In genomic region chr10:101011517-101012423, GRCh38 we compare ENCODE assay signal across 6 cellular contexts. TPM values are rescaled to one million over a fixed set of nuclear protein-coding genes. Genes with fewer than 3 reads are reported as not detected.
DNase-seq lines count a peak whose midpoint lies in the region; TF ChIP-seq lines count a peak whose summit lies in the region.
"Had no signal": no experiment of that assay in that cellular context is flagged by ENCODE, and none has a peak within 500 bp of the region (broad histone marks: within the 10 kb centered on the region; RNA-seq: fewer than 3 reads in every experiment).

No MANE protein-coding gene starts in this region.

- WGBS in H9 (ENCODE audit: extremely low coverage, insufficient read length, low lambda C conversion rate), result no CpG with 5 or more reads among the region's 22 CpGs

- no peak overlapping the region for H3T11ph ChIP-seq in H9 (ENCODE audit: low read length)

- no peaks in the 10 kb centered on the region for H3K79me1 ChIP-seq in H9 (ENCODE audit: insufficient read depth, low read depth, low read length, poor library complexity, severe bottlenecking)

- no peaks in the 10 kb centered on the region for H4K20me1 ChIP-seq in H9 (ENCODE audit: control insufficient read depth, insufficient read depth, insufficient read length)

- H3K9me3 Mint-ChIP-seq in H9, result no peaks in the 10 kb centered on the region; a peak in 1 of 5 replicates

- no peak overlapping the region for H2AFZ ChIP-seq in H9 (ENCODE audit: low read length)

- H2BK20ac ChIP-seq in H9 (ENCODE audit: low read depth, low read length, poor library complexity, severe bottlenecking), result no peak overlapping the region

- no peak overlapping the region for H3K4me3 ChIP-seq in fibroblast of the aortic adventitia (ENCODE audit: low read depth, low read length)
- H3K4me3 ChIP-seq: mucosa of descending colon had no signal

- no peak overlapping the region for H3K4me2 ChIP-seq in H9 (ENCODE audit: insufficient read depth, insufficient read length, low read length)

- H2BK12ac ChIP-seq in H9 (ENCODE audit: insufficient read length, low read depth, low read length), result no peak overlapping the region

- no peak overlapping the region for H3K56ac ChIP-seq in H9 (ENCODE audit: insufficient read length, low read depth, low read length)

- H3K27ac ChIP-seq in H9 (ENCODE audit: insufficient read length, low read depth, low read length), result no peak overlapping the region

- H3K23ac ChIP-seq in H9 (ENCODE audit: insufficient read length, low read depth, low read length), result no peak overlapping the region

- H3K4me1 Mint-ChIP-seq in H9, result peaks cover 24 to 41% of the 10 kb centered on the region in 2 experiments

- no peaks in the 10 kb centered on the region for H3K9me3 ChIP-seq in H9 (ENCODE audit: control insufficient read depth, low read depth, low read length)
- H3K9me3 ChIP-seq: mucosa of descending colon had no signal

- peak; percentile 67 for DNase-seq in H9
- DNase-seq in fibroblast of the aortic adventitia (ENCODE audit: low read depth), result peak; percentile 23
- DNase-seq in kidney tubule cell (ENCODE audit: low spot score), result no peak
- no peak for DNase-seq in effector CD8-positive, alpha-beta T cell (lab: John Stamatoyannopoulos, UW)

- H4K5ac ChIP-seq in H9 (ENCODE audit: insufficient read length, low read depth, low read length), result no peak overlapping the region

- TF ChIP-seq CTCF in H9 (conservative IDR thresholded peaks at IDR 0.05) (peak; percentile 66), fibroblast of the aortic adventitia (IDR thresholded peaks at IDR 0.05; ENCODE audit: insufficient read depth, low read length) (peak; percentile 51)

- no peak overlapping the region for H3K4me3 Mint-ChIP-seq in H9
- H3K4me3 Mint-ChIP-seq: activated CD8-positive, alpha-beta T cell treated with anti-CD3 and anti-CD28 coated beads, Interleukin-2, amount 10 ng/mL, durations not matched to agents 7 days and 5 days had no signal

- no peak overlapping the region for H4K8ac ChIP-seq in H9 (replicated peaks; ENCODE audit: insufficient read length, low read depth, low read length)

- no peak overlapping the region for H3K4ac ChIP-seq in H9 (ENCODE audit: low read depth, low read length)

- H3K27me3 ChIP-seq in H9 (ENCODE audit: insufficient read depth, low read length), result no peaks in the 10 kb centered on the region; the same call in 1 of the 2 replicates

- H3K14ac ChIP-seq in H9 (ENCODE audit: insufficient read depth, low read length), result no peak overlapping the region

- no peak overlapping the region for H4K91ac ChIP-seq in H9 (ENCODE audit: insufficient read length, low read depth, low read length)

- H3K27ac Mint-ChIP-seq in H9, result no peak overlapping the region
- H3K27ac Mint-ChIP-seq: activated CD8-positive, alpha-beta T cell treated with anti-CD3 and anti-CD28 coated beads, Interleukin-2, amount 10 ng/mL, durations not matched to agents 7 days and 5 days had no signal

- no peaks in the 10 kb centered on the region for H3K4me1 ChIP-seq in H9 (ENCODE audit: insufficient read depth, low read length)

- H2BK15ac ChIP-seq in H9 (ENCODE audit: low read depth, low read length), result no peak overlapping the region

- no peak overlapping the region for H3K9ac ChIP-seq in H9 (ENCODE audit: extremely low read depth, insufficient read length, low read length)

- H2BK5ac ChIP-seq in H9 (ENCODE audit: insufficient read length, low read length), result no peak overlapping the region

- peaks cover 0 to 6% (median 5%) of the 10 kb centered on the region in 3 experiments; a peak in 2 of 7 replicates for H3K36me3 Mint-ChIP-seq in H9 (ENCODE audit: insufficient read depth in 1 of 3, low read depth in 3 of 3)

- peaks cover 31% of the 10 kb centered on the region for H3K27me3 Mint-ChIP-seq in H9 (ENCODE audit: low read depth)

- H3K18ac ChIP-seq in H9 (ENCODE audit: insufficient read length, low read depth, low read length), result no peak overlapping the region

- H2BK120ac ChIP-seq in H9 (ENCODE audit: low read depth, low read length, poor library complexity, severe bottlenecking), result no peak overlapping the region

- H3K23me2 ChIP-seq in H9 (ENCODE audit: insufficient read length, low read depth, low read length, poor library complexity, severe bottlenecking), result no peaks in the 10 kb centered on the region

- no peak overlapping the region for H2AK5ac ChIP-seq in H9 (ENCODE audit: insufficient read length, low read length)

- no peaks in the 10 kb centered on the region for H3K79me2 ChIP-seq in H9 (ENCODE audit: insufficient read depth, low read length)

RNA-seq across cellular contexts. Expression of gene LZTS2, which starts 12.2 kb away (rescaled TPM):
- 69.1 and 71.3 TPM in 2 replicates for total RNA-seq in H9 (2021)
- 91.7 and 175 TPM in 2 replicates for total RNA-seq in fibroblast of the aortic adventitia (ENCODE audit: low replicate concordance)

RNA-seq across cellular contexts. Expression of gene PDZD7, which starts 19.2 kb away (rescaled TPM):
- 1.7 and 2.0 TPM in 2 replicates for total RNA-seq in H9 (2021)
- total RNA-seq in fibroblast of the aortic adventitia (ENCODE audit: low replicate concordance), result 0.16 and 0.27 TPM in 2 replicates

RNA-seq across cellular contexts. Expression of gene SFXN3, which starts 19.3 kb away (rescaled TPM):
- total RNA-seq in H9 (2021) (2.8 and 3.4 TPM in 2 replicates), fibroblast of the aortic adventitia (ENCODE audit: low replicate concordance) (56.6 and 83.2 TPM in 2 replicates)

RNA-seq across cellular contexts. Expression of gene TWNK, which starts 24.4 kb away (rescaled TPM):
- total RNA-seq in H9 (2021) (38.7 and 41.7 TPM in 2 replicates), fibroblast of the aortic adventitia (ENCODE audit: low replicate concordance) (4.1 and 4.8 TPM in 2 replicates)

RNA-seq across cellular contexts. Expression of gene MRPL43, which starts 24.5 kb away (rescaled TPM):
- total RNA-seq in H9 (2021) (70.3 and 71.0 TPM in 2 replicates), fibroblast of the aortic adventitia (ENCODE audit: low replicate concordance) (27.8 and 38.2 TPM in 2 replicates)

Comparison
In these comparisons a context has a peak if more than half of its experiments do, and no peak if none do; other contexts are left out.
1. DNase-seq: peak in H9 (single experiment) and fibroblast of the aortic adventitia (single experiment); none in kidney tubule cell (single experiment) and effector CD8-positive, alpha-beta T cell (single experiment).
2. RNA of gene SFXN3, which starts 19.3 kb away (total RNA-seq): 56.6 to 83.2 TPM in fibroblast of the aortic adventitia; 2.8 to 3.4 TPM in H9; every median in the first group is over 10 times any median in the second.